ENCODE assay signal across 23 cellular contexts in genomic region chr20:57579331-57579897, GRCh38. TPM values are rescaled to one million over a fixed set of nuclear protein-coding genes. Genes with fewer than 3 reads are reported as not detected.
"Had no signal": no experiment of that assay in that cellular context is flagged by ENCODE, and none has a peak within 500 bp of the region (broad histone marks: within the 10 kb centered on the region; RNA-seq: fewer than 3 reads in every experiment).

No MANE protein-coding gene starts in this region.

- H3K27ac Mint-ChIP-seq: dendritic cell treated with granulocyte-macrophage colony-stimulating factor and Interleukin-4, amounts not matched to agents 40 ng/mL and 50 ng/mL, for 4 days; naive thymus-derived CD8-positive, alpha-beta T cell had no signal

- DNase-seq: cerebellar nuclear complex; erythroblast; foreskin melanocyte; head of caudate nucleus; hypothalamus; mesendoderm; naive thymus-derived CD8-positive, alpha-beta T cell; stimulated activated CD4-positive, alpha-beta T cell treated with anti-CD3 and anti-CD28 coated beads, Interleukin-12 subunit alpha, Interleukin-12 subunit beta, amount 100 ng/mL, for 4 hours; stimulated activated naive CD8-positive, alpha-beta T cell treated with anti-CD3 and anti-CD28 coated beads, Interleukin-15, Interleukin-2, amounts not matched to agents 100 U/mL and 50 U/mL, for 24 hours; testis had no signal

- H3K9me3 Mint-ChIP-seq: dendritic cell treated with granulocyte-macrophage colony-stimulating factor and Interleukin-4, amounts not matched to agents 40 ng/mL and 50 ng/mL, for 4 days; naive thymus-derived CD8-positive, alpha-beta T cell had no signal

- FAIRE-seq: colon, endothelial cell of umbilical vein, islet of Langerhans, urothelium cell line had no signal

- H3K4me1 ChIP-seq: testis had no signal

- H3K27me3 ChIP-seq: sigmoid colon, testis had no signal

- H3K36me3 Mint-ChIP-seq: naive thymus-derived CD8-positive, alpha-beta T cell had no signal

- H3K36me3 ChIP-seq: neutrophil, sigmoid colon had no signal

- H3K4me3 Mint-ChIP-seq: dendritic cell treated with granulocyte-macrophage colony-stimulating factor and Interleukin-4, amounts not matched to agents 40 ng/mL and 50 ng/mL, for 4 days; naive thymus-derived CD8-positive, alpha-beta T cell had no signal

- H3K4me3 ChIP-seq: sigmoid colon, skin epidermis, testis had no signal

- H3K9me3 ChIP-seq: neutrophil, sigmoid colon, testis had no signal

- H3K27ac ChIP-seq: neutrophil, skin epidermis, testis had no signal

- ATAC-seq: naive thymus-derived CD8-positive, alpha-beta T cell; stimulated activated naive CD8-positive, alpha-beta T cell treated with anti-CD3 and anti-CD28 coated beads, Interleukin-15, Interleukin-2, amounts not matched to agents 100 U/mL and 50 U/mL, for 24 hours had no signal

RNA-seq across cellular contexts. Expression of gene PCK1, which starts 18.5 kb away (rescaled TPM):
- total RNA-seq: endothelial cell of umbilical vein; lung microvascular endothelial cell; mononuclear cell; naive thymus-derived CD8-positive, alpha-beta T cell; osteocyte; pulmonary artery endothelial cell had no signal
- polyA plus RNA-seq: endothelial cell of umbilical vein; naive thymus-derived CD8-positive, alpha-beta T cell had no signal

RNA-seq across cellular contexts. Expression of gene ZBP1, which starts 40.8 kb away (rescaled TPM):
- total RNA-seq: endothelial cell of umbilical vein, lung microvascular endothelial cell, osteocyte, pulmonary artery endothelial cell had no signal
- polyA plus RNA-seq: endothelial cell of umbilical vein had no signal

RNA-seq across cellular contexts. Expression of gene CTCFL, which starts 54.5 kb away (rescaled TPM):
- total RNA-seq: cardiac septum; endothelial cell of umbilical vein; lung microvascular endothelial cell; mononuclear cell; naive thymus-derived CD8-positive, alpha-beta T cell; osteocyte; pulmonary artery endothelial cell had no signal
- polyA plus RNA-seq: endothelial cell of umbilical vein; naive thymus-derived CD8-positive, alpha-beta T cell; sigmoid colon had no signal
